ENCODE assay signal across 19 cellular contexts in genomic region chr2:207616185-207616584, GRCh38. TPM values are rescaled to one million over a fixed set of nuclear protein-coding genes. Genes with fewer than 3 reads are reported as not detected.
DNase-seq lines count a peak whose midpoint lies in the region; ATAC-seq, FAIRE-seq and TF ChIP-seq lines count a peak whose summit lies in the region.
"Had no signal": no experiment of that assay in that cellular context is flagged by ENCODE, and none has a peak within 500 bp of the region (broad histone marks: within the 10 kb centered on the region; RNA-seq: fewer than 3 reads in every experiment).

No MANE protein-coding gene starts in this region.

- no peak for TF ChIP-seq POLR2A in GM12892 (IDR thresholded peaks at IDR 0.05; ENCODE audit: low read depth, low read length)

- H3K4me2 ChIP-seq in GM23338 = no peak overlapping the region

- peaks cover 4% of the 10 kb centered on the region for H3K27me3 Mint-ChIP-seq in GM23338 (ENCODE audit: insufficient read depth, low read depth, poor library complexity)
- H3K27me3 Mint-ChIP-seq: activated CD4-positive, alpha-beta memory T cell treated with anti-CD3 and anti-CD28 coated beads, Interleukin-2, amount 10 ng/mL, durations not matched to agents 7 days and 5 days; activated T-helper 17 cell treated with anti-CD3 and anti-CD28 coated beads, Interleukin-2, amount 50 U/mL, for 72 hours had no signal

- H3K4me1 ChIP-seq in GM23338 (ENCODE audit: insufficient read depth) (no peaks in the 10 kb centered on the region), upper lobe of right lung (no peaks in the 10 kb centered on the region)
- H3K4me1 ChIP-seq: gastrocnemius medialis, parathyroid adenoma had no signal

- intact Hi-C loops in upper lobe of right lung (cut with DNase I) = no loop called here

- H3F3A ChIP-seq in GM23338 (replicated peaks; ENCODE audit: low read depth) = 0 out of 2 replicates have a peak, but pooled peaks cover 4% of the 10 kb centered on the region

- ATAC-seq in GM23338 = no peak
- ATAC-seq in SK-N-SH treated with all-trans-retinoic acid at 6 μM for 48 hours = peak; percentile 36; the same call in 2 of the 3 replicates
- ATAC-seq in upper lobe of right lung = no peak
- ATAC-seq in HG02973 (IDR thresholded peaks at IDR 0.05; ENCODE audit: unreplicated experiment) = no peak
- ATAC-seq: activated T-helper 17 cell treated with anti-CD3 and anti-CD28 coated beads, Interleukin-2, amount 50 U/mL, for 72 hours; gastrocnemius medialis had no signal

- 0 out of 2 replicates have a peak overlapping the region, but pooled peaks have one; percentile 32 for H3K27ac ChIP-seq in GM23338 (ENCODE audit: low read depth)
- H3K27ac ChIP-seq in upper lobe of right lung = peak overlapping the region; percentile 27
- H3K27ac ChIP-seq: gastrocnemius medialis had no signal

- H3K36me3 ChIP-seq in GM23338 (ENCODE audit: insufficient read depth) (peaks cover 50% of the 10 kb centered on the region), upper lobe of right lung (peaks cover 29% of the 10 kb centered on the region)

- no peak for TF ChIP-seq CTCF in GM23338 (conservative IDR thresholded peaks at IDR 0.05; ENCODE audit: low read depth in 2 of 2)
- no peak for TF ChIP-seq CTCF in fibroblast of villous mesenchyme (IDR thresholded peaks at IDR 0.05; ENCODE audit: insufficient read depth, low read depth, low read length)
- TF ChIP-seq CTCF in upper lobe of right lung (IDR thresholded peaks at IDR 0.05) = no peak

- H3K36me3 Mint-ChIP-seq in GM23338 (ENCODE audit: low read depth) = peaks cover 76% of the 10 kb centered on the region

- H3K9me3 ChIP-seq in upper lobe of right lung = no peaks in the 10 kb centered on the region
- H3K9me3 ChIP-seq: gastrocnemius medialis, MG63 had no signal

- H3K4me1 Mint-ChIP-seq in GM23338 = peaks cover 4% of the 10 kb centered on the region; the same call in 2 of the 3 replicates

- peaks cover 21% of the 10 kb centered on the region for H4K20me1 ChIP-seq in GM23338 (replicated peaks; ENCODE audit: insufficient read depth)

- FAIRE-seq in GM12892 (lab: Jason Lieb, UNC) = no peak

- no peaks in the 10 kb centered on the region for H3K9me3 Mint-ChIP-seq in GM23338
- H3K9me3 Mint-ChIP-seq: activated CD4-positive, alpha-beta memory T cell treated with anti-CD3 and anti-CD28 coated beads, Interleukin-2, amount 10 ng/mL, durations not matched to agents 7 days and 5 days; activated T-helper 17 cell treated with anti-CD3 and anti-CD28 coated beads, Interleukin-2, amount 50 U/mL, for 72 hours; immature natural killer cell had no signal

- H3K27me3 ChIP-seq in GM23338 (ENCODE audit: insufficient read depth) (no peaks in the 10 kb centered on the region), upper lobe of right lung (no peaks in the 10 kb centered on the region)
- H3K27me3 ChIP-seq: dorsolateral prefrontal cortex, gastrocnemius medialis, MG63 had no signal

- no peak overlapping the region for H3K4me3 Mint-ChIP-seq in GM23338
- H3K4me3 Mint-ChIP-seq: activated CD4-positive, alpha-beta memory T cell treated with anti-CD3 and anti-CD28 coated beads, Interleukin-2, amount 10 ng/mL, durations not matched to agents 7 days and 5 days; activated T-helper 17 cell treated with anti-CD3 and anti-CD28 coated beads, Interleukin-2, amount 50 U/mL, for 72 hours; immature natural killer cell had no signal

- no peak overlapping the region for H3K4me3 ChIP-seq in GM23338
- H3K4me3 ChIP-seq in fibroblast of villous mesenchyme (ENCODE audit: low read depth, low read length) = no peak overlapping the region
- H3K4me3 ChIP-seq in upper lobe of right lung = no peak overlapping the region
- H3K4me3 ChIP-seq: dorsolateral prefrontal cortex, gastrocnemius medialis, MG63 had no signal

- H3K27ac Mint-ChIP-seq in GM23338 = no peak overlapping the region
- H3K27ac Mint-ChIP-seq: activated CD4-positive, alpha-beta memory T cell treated with anti-CD3 and anti-CD28 coated beads, Interleukin-2, amount 10 ng/mL, durations not matched to agents 7 days and 5 days; activated T-helper 17 cell treated with anti-CD3 and anti-CD28 coated beads, Interleukin-2, amount 50 U/mL, for 72 hours had no signal

- DNase-seq in GM23338 (ENCODE audit: low spot score) (no peak), fibroblast of villous mesenchyme (ENCODE audit: low read depth) (peak; percentile 67), upper lobe of right lung (no peak), GM12892 (ENCODE audit: insufficient read length) (no peak), NCI-H748 (lab: John Stamatoyannopoulos, UW; ENCODE audit: unreplicated experiment) (no peak)
- DNase-seq: activated CD4-positive, alpha-beta memory T cell treated with anti-CD3 and anti-CD28 coated beads, Interleukin-2, amount 10 ng/mL, durations not matched to agents 7 days and 5 days; amygdala; dorsolateral prefrontal cortex; gastrocnemius medialis; immature natural killer cell; MG63; NCI-H2029 treated with DMSO at 0.1 percent for 48 hours; NCI-H526; RPMI8226; T1000 had no signal

- H2AFZ ChIP-seq in GM23338 = no peak overlapping the region
- H2AFZ ChIP-seq: parathyroid adenoma had no signal

- no peaks in the 10 kb centered on the region for H3K9me2 ChIP-seq in GM23338 (ENCODE audit: insufficient read depth)

- peaks cover 17% of the 10 kb centered on the region for H3K79me2 ChIP-seq in GM23338 (replicated peaks; ENCODE audit: insufficient read depth)
- H3K79me2 ChIP-seq: parathyroid adenoma had no signal

TF ChIP-seq in GM23338, 12 proteins besides CTCF, POLR2A, EP300 and RAD21 (continues in another document):
- no peak for TF ChIP-seq ZNF114 (CRISPR knock-in tag; IDR thresholded peaks at IDR 0.05)
- TF ChIP-seq STAT1 (IDR thresholded peaks at IDR 0.05; ENCODE audit: unreplicated experiment) = no peak
- TF ChIP-seq POLR2AphosphoS5 (IDR thresholded peaks at IDR 0.05; ENCODE audit: low read depth) = no peak
- TF ChIP-seq NANOG (IDR thresholded peaks at IDR 0.05; ENCODE audit: borderline replicate concordance) = no peak
- no peak for TF ChIP-seq ZNF331 (CRISPR knock-in tag; IDR thresholded peaks at IDR 0.05; ENCODE audit: low read depth)
- no peak for TF ChIP-seq EZH2 (IDR thresholded peaks at IDR 0.05; ENCODE audit: low read depth, unreplicated experiment)
- TF ChIP-seq ETS1 (IDR thresholded peaks at IDR 0.05) = no peak
- TF ChIP-seq CREB1 (CRISPR knock-in tag; IDR thresholded peaks at IDR 0.05; ENCODE audit: low read depth) = no peak

TF ChIP-seq in SK-N-SH treated with all-trans-retinoic acid at 6 μM for 48 hours, 23 proteins besides CTCF, POLR2A, EP300 and RAD21 (continues in another document):
- TF ChIP-seq CSRNP3 (CRISPR knock-in tag; IDR thresholded peaks at IDR 0.05) (no peak), ZNF565 (CRISPR knock-in tag; conservative IDR thresholded peaks at IDR 0.05; ENCODE audit: low read depth) (no peak), PPARA (CRISPR knock-in tag; IDR thresholded peaks at IDR 0.05; ENCODE audit: borderline replicate concordance) (no peak), PATZ1 (CRISPR knock-in tag; IDR thresholded peaks at IDR 0.05; ENCODE audit: borderline replicate concordance) (no peak), SNAI2 (CRISPR knock-in tag; IDR thresholded peaks at IDR 0.05) (no peak), ESRRG (CRISPR knock-in tag; IDR thresholded peaks at IDR 0.05) (no peak), POU6F1 (CRISPR knock-in tag; IDR thresholded peaks at IDR 0.05; ENCODE audit: borderline replicate concordance, low read depth) (no peak), BACH2 (CRISPR knock-in tag; IDR thresholded peaks at IDR 0.05; ENCODE audit: borderline replicate concordance) (no peak), RARB (CRISPR knock-in tag; IDR thresholded peaks at IDR 0.05) (no peak), ZNF70 (CRISPR knock-in tag; IDR thresholded peaks at IDR 0.05) (no peak)

RNA-seq across cellular contexts. Expression of gene METTL21A, which starts 9.0 kb away (rescaled TPM):
- 86.0 and 92.8 TPM in 2 replicates for total RNA-seq in GM23338 (2014; rRNA removed; shearing (Covaris generic))
- polyA plus RNA-seq in GM23338 (2016; fragmentation: Nextera tagmentation; extraction: Ambion mirVana) = 106 and 118 TPM in 2 replicates
- 8.4 and 13.0 TPM in 2 replicates for total RNA-seq in fibroblast of villous mesenchyme
- total RNA-seq in upper lobe of right lung = 10.9 TPM
- polyA plus RNA-seq in GM12892 (2012; ENCODE audit: missing spikeins) = 25.5 TPM
